Comparison of ENCODE assay signal across 8 cellular contexts in genomic region chr3:125379483-125379882, GRCh38.
"Had no signal": no experiment of that assay in that cellular context is flagged by ENCODE, and none has a peak within 500 bp of the region (broad histone marks: within the 10 kb centered on the region; RNA-seq: fewer than 3 reads in every experiment).

No MANE protein-coding gene starts in this region.

- ATAC-seq: GM12878 had no signal

- H3K4me3 ChIP-seq: GM12878 had no signal

- DNase-seq: GDM1, GF-D8 had no signal

- FAIRE-seq: G401.6, GM12878, GM12891, GM12892, GM18507, GM19239 had no signal
